Comparison of ENCODE assay signal across 1 cellular context in the genomic region with DNA sequence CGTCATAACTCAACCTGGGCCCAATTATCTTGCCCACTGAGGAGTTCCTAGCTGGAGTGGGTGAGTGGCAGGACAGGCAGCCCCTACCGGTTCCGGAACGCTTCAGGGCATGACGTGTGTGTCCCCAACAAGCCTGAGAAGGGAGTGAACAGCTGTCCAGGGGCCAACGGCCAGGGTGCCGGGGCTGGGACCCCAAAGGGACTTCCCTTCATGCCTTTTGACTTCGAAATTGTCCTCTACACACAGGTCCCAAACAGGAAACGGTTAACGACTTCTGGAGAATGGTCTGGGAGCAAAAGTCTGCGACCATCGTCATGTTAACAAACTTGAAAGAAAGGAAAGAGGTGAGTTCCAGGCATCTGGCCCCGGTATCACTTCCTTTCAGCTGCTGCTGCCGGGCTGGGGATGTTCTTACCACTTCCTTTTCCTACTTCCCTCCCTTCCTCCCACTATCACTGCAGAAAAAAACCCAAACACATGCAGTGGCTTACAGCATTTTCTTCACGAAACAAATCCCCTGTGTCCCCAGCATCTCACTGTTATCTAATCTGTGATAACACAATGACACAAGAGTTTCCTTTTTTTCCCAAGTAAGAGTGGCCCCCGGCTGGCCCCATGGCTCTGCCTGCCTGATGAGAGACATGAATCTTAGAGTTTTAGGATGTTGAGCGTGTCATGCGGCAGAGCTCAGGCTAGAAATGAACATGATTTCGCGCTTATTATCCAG.
TF ChIP-seq lines count a peak whose summit lies in the region.

No MANE protein-coding gene starts in this region.

TF ChIP-seq in GM12878, 131 proteins besides CTCF, POLR2A, EP300 and RAD21 (continued from another document):
- TF ChIP-seq ZNF384 (IDR thresholded peaks at IDR 0.05; ENCODE audit: borderline replicate concordance, low read depth, low read length) (peak; percentile 69), EED (IDR thresholded peaks at IDR 0.05; ENCODE audit: low read depth) (peak; percentile 93), SUZ12 (IDR thresholded peaks at IDR 0.05; ENCODE audit: unreplicated experiment) (no peak), MXI1 (IDR thresholded peaks at IDR 0.05; ENCODE audit: low read depth, low read length) (0 out of 2 replicates have a peak, but pooled peaks have one; percentile 17), TBL1XR1 (IDR thresholded peaks at IDR 0.05; ENCODE audit: low read depth, low read length) (peak; percentile 31; the same call in 1 of the 2 replicates)
- TF ChIP-seq, protein P1, sequence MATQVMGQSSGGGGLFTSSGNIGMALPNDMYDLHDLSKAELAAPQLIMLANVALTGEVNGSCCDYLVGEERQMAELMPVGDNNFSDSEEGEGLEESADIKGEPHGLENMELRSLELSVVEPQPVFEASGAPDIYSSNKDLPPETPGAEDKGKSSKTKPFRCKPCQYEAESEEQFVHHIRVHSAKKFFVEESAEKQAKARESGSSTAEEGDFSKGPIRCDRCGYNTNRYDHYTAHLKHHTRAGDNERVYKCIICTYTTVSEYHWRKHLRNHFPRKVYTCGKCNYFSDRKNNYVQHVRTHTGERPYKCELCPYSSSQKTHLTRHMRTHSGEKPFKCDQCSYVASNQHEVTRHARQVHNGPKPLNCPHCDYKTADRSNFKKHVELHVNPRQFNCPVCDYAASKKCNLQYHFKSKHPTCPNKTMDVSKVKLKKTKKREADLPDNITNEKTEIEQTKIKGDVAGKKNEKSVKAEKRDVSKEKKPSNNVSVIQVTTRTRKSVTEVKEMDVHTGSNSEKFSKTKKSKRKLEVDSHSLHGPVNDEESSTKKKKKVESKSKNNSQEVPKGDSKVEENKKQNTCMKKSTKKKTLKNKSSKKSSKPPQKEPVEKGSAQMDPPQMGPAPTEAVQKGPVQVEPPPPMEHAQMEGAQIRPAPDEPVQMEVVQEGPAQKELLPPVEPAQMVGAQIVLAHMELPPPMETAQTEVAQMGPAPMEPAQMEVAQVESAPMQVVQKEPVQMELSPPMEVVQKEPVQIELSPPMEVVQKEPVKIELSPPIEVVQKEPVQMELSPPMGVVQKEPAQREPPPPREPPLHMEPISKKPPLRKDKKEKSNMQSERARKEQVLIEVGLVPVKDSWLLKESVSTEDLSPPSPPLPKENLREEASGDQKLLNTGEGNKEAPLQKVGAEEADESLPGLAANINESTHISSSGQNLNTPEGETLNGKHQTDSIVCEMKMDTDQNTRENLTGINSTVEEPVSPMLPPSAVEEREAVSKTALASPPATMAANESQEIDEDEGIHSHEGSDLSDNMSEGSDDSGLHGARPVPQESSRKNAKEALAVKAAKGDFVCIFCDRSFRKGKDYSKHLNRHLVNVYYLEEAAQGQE (IDR thresholded peaks at IDR 0.05; ENCODE audit: low read depth, low read length): no peak
- TF ChIP-seq, protein P2, sequence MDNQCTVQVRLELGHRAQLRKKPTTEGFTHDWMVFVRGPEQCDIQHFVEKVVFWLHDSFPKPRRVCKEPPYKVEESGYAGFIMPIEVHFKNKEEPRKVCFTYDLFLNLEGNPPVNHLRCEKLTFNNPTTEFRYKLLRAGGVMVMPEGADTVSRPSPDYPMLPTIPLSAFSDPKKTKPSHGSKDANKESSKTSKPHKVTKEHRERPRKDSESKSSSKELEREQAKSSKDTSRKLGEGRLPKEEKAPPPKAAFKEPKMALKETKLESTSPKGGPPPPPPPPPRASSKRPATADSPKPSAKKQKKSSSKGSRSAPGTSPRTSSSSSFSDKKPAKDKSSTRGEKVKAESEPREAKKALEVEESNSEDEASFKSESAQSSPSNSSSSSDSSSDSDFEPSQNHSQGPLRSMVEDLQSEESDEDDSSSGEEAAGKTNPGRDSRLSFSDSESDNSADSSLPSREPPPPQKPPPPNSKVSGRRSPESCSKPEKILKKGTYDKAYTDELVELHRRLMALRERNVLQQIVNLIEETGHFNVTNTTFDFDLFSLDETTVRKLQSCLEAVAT (IDR thresholded peaks at IDR 0.05): peak; percentile 35
- TF ChIP-seq, protein P3, sequence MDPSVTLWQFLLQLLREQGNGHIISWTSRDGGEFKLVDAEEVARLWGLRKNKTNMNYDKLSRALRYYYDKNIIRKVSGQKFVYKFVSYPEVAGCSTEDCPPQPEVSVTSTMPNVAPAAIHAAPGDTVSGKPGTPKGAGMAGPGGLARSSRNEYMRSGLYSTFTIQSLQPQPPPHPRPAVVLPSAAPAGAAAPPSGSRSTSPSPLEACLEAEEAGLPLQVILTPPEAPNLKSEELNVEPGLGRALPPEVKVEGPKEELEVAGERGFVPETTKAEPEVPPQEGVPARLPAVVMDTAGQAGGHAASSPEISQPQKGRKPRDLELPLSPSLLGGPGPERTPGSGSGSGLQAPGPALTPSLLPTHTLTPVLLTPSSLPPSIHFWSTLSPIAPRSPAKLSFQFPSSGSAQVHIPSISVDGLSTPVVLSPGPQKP (IDR thresholded peaks at IDR 0.05; ENCODE audit: low read depth, low read length): no peak
